4 cellular contexts compared by ENCODE assay signal in genomic region chr2:70583091-70583490, GRCh38. TPM values are rescaled to one million over a fixed set of nuclear protein-coding genes. Genes with fewer than 3 reads are reported as not detected.
"Had no signal": no experiment of that assay in that cellular context is flagged by ENCODE, and none has a peak within 500 bp of the region (broad histone marks: within the 10 kb centered on the region; RNA-seq: fewer than 3 reads in every experiment).

No MANE protein-coding gene starts in this region.

- H3K4me3 ChIP-seq: GM12878 had no signal

- ATAC-seq: GM12878 had no signal

- DNase-seq: GDM1, GF-D8 had no signal

RNA-seq across cellular contexts. Expression of gene TGFA, which starts 29.5 kb away (rescaled TPM):
- total RNA-seq: G401 had no signal
